8 cellular contexts compared by ENCODE assay signal in the genomic region with DNA sequence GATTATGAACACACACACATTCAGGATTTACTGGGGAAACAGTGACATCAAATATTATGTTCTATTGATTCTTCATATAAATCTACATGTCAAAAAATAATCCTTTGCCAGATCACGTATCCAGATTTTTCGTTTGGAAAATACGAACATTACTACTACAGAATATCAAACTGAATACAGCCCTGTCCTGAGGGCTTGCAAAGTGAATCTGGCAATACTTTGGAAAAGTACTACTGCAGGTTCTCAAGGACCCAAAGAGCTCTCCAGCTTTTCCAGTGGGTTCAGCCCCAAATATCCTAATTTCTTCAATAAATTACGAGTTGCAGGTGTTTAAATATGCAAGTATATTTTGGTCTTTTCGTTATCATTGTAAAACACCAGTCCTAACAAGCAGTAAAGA. TPM values are rescaled to one million over a fixed set of nuclear protein-coding genes. Genes with fewer than 3 reads are reported as not detected.
DNase-seq lines count a peak whose midpoint lies in the region; ATAC-seq, FAIRE-seq and TF ChIP-seq lines count a peak whose summit lies in the region.

No MANE protein-coding gene starts in this region.

- H3K4ac ChIP-seq in H1 (replicated peaks; ENCODE audit: insufficient read length, low read depth, low read length): no peak overlapping the region

- CTCF ChIA-PET in H1 (lab: Charles Lee; ENCODE audit: partially characterized antibody): no interaction called here

- no peak for TF ChIP-seq POLR2A in H1 (IDR thresholded peaks at IDR 0.05; ENCODE audit: control extremely low read depth in 1 of 2, low read depth in 2 of 2, low read length in 2 of 2)

- H3K4me3 Mint-ChIP-seq in neural crest cell: peak overlapping the region; percentile 97

- H3K9me3 ChIP-seq in H1 (ENCODE audit: insufficient read depth in 2 of 2, low read depth in 1 of 2, low read length in 1 of 2): peaks cover 7 to 8% of the 10 kb centered on the region in 2 experiments; a peak in 1 of 4 replicates

- peaks cover 31% of the 10 kb centered on the region for H3K4me1 Mint-ChIP-seq in neural crest cell

- no peak overlapping the region for H3K14ac ChIP-seq in H1 (ENCODE audit: insufficient read length)

- H3K56ac ChIP-seq in H1 (replicated peaks; ENCODE audit: insufficient read length, low read depth, low read length): no peak overlapping the region

- no peak overlapping the region for H3K18ac ChIP-seq in H1 (ENCODE audit: extremely low read depth, low read length)

- H3K4me2 ChIP-seq in H1 (ENCODE audit: insufficient read depth in 1 of 2, low read depth in 2 of 2, low read length in 2 of 2): peak overlapping the region; percentile 67 to 70

- peak overlapping the region; percentile 99 for H3K27ac Mint-ChIP-seq in neural crest cell (ENCODE audit: unreplicated experiment)

- H2BK12ac ChIP-seq in H1 (ENCODE audit: low read depth, low read length): no peak overlapping the region

- no peaks in the 10 kb centered on the region; the same call in 1 of the 2 replicates for H3K23me2 ChIP-seq in H1 (ENCODE audit: low read depth, low read length)

- no peak for TF ChIP-seq EP300 in H1 (IDR thresholded peaks at IDR 0.05; ENCODE audit: borderline replicate concordance in 1 of 2, low read depth in 2 of 2, low read length in 2 of 2)

- H2AFZ ChIP-seq in H1 (ENCODE audit: low read length): peak overlapping the region; percentile 67; the same call in 1 of the 2 replicates

- H3K79me1 ChIP-seq in H1 (ENCODE audit: low read depth, low read length): no peaks in the 10 kb centered on the region

- H3K4me1 ChIP-seq in H1 (replicated peaks in 1 of 4; ENCODE audit: control insufficient read depth in 3 of 4, insufficient read depth in 4 of 4, low read length in 3 of 4): no peaks in the 10 kb centered on the region; a peak in 1 of 7 replicates

- no peak overlapping the region; the same call in 1 of the 2 replicates for H2BK5ac ChIP-seq in H1 (ENCODE audit: low read depth, low read length)

- no peak overlapping the region for H4K91ac ChIP-seq in H1 (replicated peaks; ENCODE audit: insufficient read length, low read length)

- peaks cover 0 to 3% (median 0%) of the 10 kb centered on the region in 4 experiments; a peak in 1 of 8 replicates for H3K36me3 ChIP-seq in H1 (ENCODE audit: control insufficient read depth in 2 of 4, insufficient read depth in 4 of 4, low read length in 3 of 4)

- H2AK5ac ChIP-seq in H1 (ENCODE audit: low read depth, low read length): no peak overlapping the region

- H2BK20ac ChIP-seq in H1 (ENCODE audit: low read length): no peak overlapping the region

- no peaks in the 10 kb centered on the region for H3K27me3 Mint-ChIP-seq in neural crest cell (ENCODE audit: low read depth)

- H3K27me3 ChIP-seq in H1 (replicated peaks in 1 of 4; ENCODE audit: control insufficient read depth in 3 of 4, extremely low read depth in 1 of 4, insufficient read depth in 3 of 4, low read length in 3 of 4): no peaks in the 10 kb centered on the region

- no peak overlapping the region for H4K5ac ChIP-seq in H1 (ENCODE audit: insufficient read length, low read depth, low read length)

- 61% methylated on average over 5 of the region's 5 CpGs; no CpG with 5 or more reads in 1 of the 2 experiments for WGBS in H1 (ENCODE audit: extremely low coverage in 1 of 2, insufficient coverage in 1 of 2, insufficient read length in 1 of 2, insufficient replicate concordance in 2 of 2, low coverage in 1 of 2, low lambda C conversion rate in 2 of 2, missing lambda C conversion rate in 1 of 2), 2 experiments

- no peak overlapping the region for H3K23ac ChIP-seq in H1 (ENCODE audit: insufficient read length)

- peaks cover 8% of the 10 kb centered on the region for H3K9me3 Mint-ChIP-seq in neural crest cell

- H3K79me2 ChIP-seq in H1 (ENCODE audit: control insufficient read depth in 1 of 2, insufficient read depth in 2 of 2, low read length in 2 of 2): peaks cover 0 to 44% of the 10 kb centered on the region in 2 experiments; a peak in 3 of 4 replicates

- no peak overlapping the region for H2BK15ac ChIP-seq in H1 (ENCODE audit: low read length)

- FAIRE-seq in H1 (lab: Jason Lieb, UNC): no peak

- H4K8ac ChIP-seq in H1 (ENCODE audit: extremely low read depth, insufficient read depth, low read length): no peak overlapping the region

- no peak overlapping the region for H2BK120ac ChIP-seq in H1 (replicated peaks; ENCODE audit: low read depth, low read length)

- peak; percentile 11 for ATAC-seq in GM21619 (IDR thresholded peaks at IDR 0.05; ENCODE audit: unreplicated experiment)
- ATAC-seq in HG02642 (IDR thresholded peaks at IDR 0.05; ENCODE audit: poor library complexity, unreplicated experiment): no peak

- POLR2A ChIA-PET in H1 (lab: Charles Lee; ENCODE audit: partially characterized antibody): interaction anchor here (1.2 kb wide), 1 partner anchor 12 kb away, joined by 5 read pairs; no protein-coding TSS in a partner anchor

- no peaks in the 10 kb centered on the region for H3K36me3 Mint-ChIP-seq in neural crest cell (ENCODE audit: low read depth)

- H4K20me1 ChIP-seq in H1 (replicated peaks in 1 of 2; ENCODE audit: control insufficient read depth in 1 of 2, insufficient read depth in 2 of 2, low read length in 2 of 2): no peaks in the 10 kb centered on the region

- peak overlapping the region; percentile 86 to 96 (median 93); a peak in 5 of 8 replicates for H3K4me3 ChIP-seq in H1 (ENCODE audit: extremely low read depth in 1 of 4, insufficient read depth in 2 of 4, low read depth in 3 of 4, low read length in 4 of 4)

- no peak overlapping the region; the same call in 1 of the 2 replicates for H3K27ac ChIP-seq in H1 (ENCODE audit: low read depth, low read length)

- TF ChIP-seq CTCF in H1 (IDR thresholded peaks at IDR 0.05; ENCODE audit: control extremely low read depth in 1 of 3, insufficient read depth in 1 of 3, low read depth in 1 of 3, low read length in 3 of 3) (no peak), neural crest cell (conservative IDR thresholded peaks at IDR 0.05) (no peak)

- no peak for TF ChIP-seq RAD21 in H1 (IDR thresholded peaks at IDR 0.05 in 1 of 2, conservative IDR thresholded peaks at IDR 0.05 in 1 of 2; ENCODE audit: low read depth in 2 of 2, low read length in 2 of 2)

- DNase-seq in D341Med (ENCODE audit: low spot score) (peak; percentile 21), NCI-H69 (lab: John Stamatoyannopoulos, UW) (peak; percentile 39), H1 (ENCODE audit: low read depth in 1 of 2, low spot score in 2 of 2) (no peak), neural crest cell (ENCODE audit: low read depth, low spot score) (no peak), activated gamma-delta T cell (lab: John Stamatoyannopoulos, UW) (no peak)
- no peak for DNase-seq in stimulated activated CD4-positive, alpha-beta T cell treated with anti-CD3 and anti-CD28 coated beads, Interleukin-2, amount 100 ng/mL, for 24 hours

- no peak overlapping the region for H3K9ac ChIP-seq in H1 (replicated peaks in 1 of 4; ENCODE audit: extremely low read depth in 1 of 4, low read depth in 3 of 4, low read length in 3 of 4)

TF ChIP-seq in H1, 55 proteins besides CTCF, POLR2A, EP300 and RAD21:
- TF ChIP-seq, protein P1, sequence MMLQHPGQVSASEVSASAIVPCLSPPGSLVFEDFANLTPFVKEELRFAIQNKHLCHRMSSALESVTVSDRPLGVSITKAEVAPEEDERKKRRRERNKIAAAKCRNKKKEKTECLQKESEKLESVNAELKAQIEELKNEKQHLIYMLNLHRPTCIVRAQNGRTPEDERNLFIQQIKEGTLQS (IDR thresholded peaks at IDR 0.05; ENCODE audit: insufficient read depth, low read depth, low read length): no peak
- no peak for TF ChIP-seq TAF7 (optimal IDR thresholded peaks at IDR 0.05; ENCODE audit: borderline replicate concordance, low read depth, low read length)
- no peak for TF ChIP-seq CTBP2 (IDR thresholded peaks at IDR 0.05; ENCODE audit: borderline replicate concordance, insufficient read depth, insufficient read length, low read length)
- no peak for TF ChIP-seq TCF12 (IDR thresholded peaks at IDR 0.05; ENCODE audit: low read depth, low read length)
TF ChIP-seq in H1: peak in this region for 0.

RNA-seq across cellular contexts. Expression of a gene that starts 0.4 kb away (rescaled TPM):
- total RNA-seq in H1 (2021; fragmentation: NEBNext Ultra II Directional; extraction: Animal tissue kit (Norgen Biotek cat#: 25700)): 75.9 and 77.0 TPM in 2 replicates
- polyA plus RNA-seq in H1 (2011; rRNA removed): 39.5 and 74.6 TPM in 2 replicates
- polyA plus RNA-seq in H1 (2011; cell fraction: cytosol; rRNA removed): 106 TPM
- 22.7 TPM for polyA plus RNA-seq in H1 (2011; cell fraction: nucleus; rRNA removed)
- 66.5 to 100 TPM (median 68.0 TPM) in 4 replicates for polyA plus RNA-seq in H1 (2012, experiment 1 of 2)
- polyA plus RNA-seq in H1 (2012, experiment 2 of 2): 47.0 TPM
- 104 TPM for polyA plus RNA-seq in H1 (2013, experiment 1 of 2)
- polyA plus RNA-seq in H1 (2013, experiment 2 of 2): 100 TPM
- 23.6 and 33.0 TPM in 2 replicates for polyA minus RNA-seq in H1 (2011; rRNA and poly(A)+ RNA removed)
- 14.5 TPM for polyA minus RNA-seq in H1 (2011; cell fraction: cytosol; rRNA and poly(A)+ RNA removed)
- 26.5 TPM for polyA minus RNA-seq in H1 (2011; cell fraction: nucleus; rRNA and poly(A)+ RNA removed)
- 78.7 and 80.8 TPM in 2 replicates for total RNA-seq in neural crest cell

Comparison
In these comparisons a context has a peak if more than half of its experiments do, and no peak if none do; other contexts are left out.
1. DNase-seq: peak in D341Med (single experiment) and NCI-H69 (single experiment); none in H1 (0 of 2), neural crest cell (single experiment), activated gamma-delta T cell (single experiment) and stimulated activated CD4-positive, alpha-beta T cell treated with anti-CD3 and anti-CD28 coated beads, Interleukin-2, amount 100 ng/mL, for 24 hours (0 of 2).